ENCODE assay signal across 16 cellular contexts in genomic region chr2:231743376-231744116, GRCh38. TPM values are rescaled to one million over a fixed set of nuclear protein-coding genes. Genes with fewer than 3 reads are reported as not detected.
DNase-seq lines count a peak whose midpoint lies in the region; ATAC-seq and TF ChIP-seq lines count a peak whose summit lies in the region.
"Had no signal": no experiment of that assay in that cellular context is flagged by ENCODE, and none has a peak within 500 bp of the region (broad histone marks: within the 10 kb centered on the region; RNA-seq: fewer than 3 reads in every experiment).

No MANE protein-coding gene starts in this region.

- H4K20me1 ChIP-seq in osteoblast (ENCODE audit: insufficient read depth, low read length), result no peaks in the 10 kb centered on the region

- H3K36me3 ChIP-seq in cardiac muscle cell, result no peaks in the 10 kb centered on the region
- no peaks in the 10 kb centered on the region for H3K36me3 ChIP-seq in endodermal cell (ENCODE audit: control insufficient read depth, insufficient read depth, low read length)
- no peaks in the 10 kb centered on the region for H3K36me3 ChIP-seq in osteoblast (ENCODE audit: insufficient read depth, low read length)
- H3K36me3 ChIP-seq in testis (ENCODE audit: low read depth, missing control alignments), result no peaks in the 10 kb centered on the region

- H3K27me3 Mint-ChIP-seq in endodermal cell (ENCODE audit: insufficient read depth), result no peaks in the 10 kb centered on the region

- DNase-seq in cardiac muscle cell (ENCODE audit: low read depth in 1 of 2, low spot score in 1 of 2), result no peak
- DNase-seq in left ventricle myocardium superior, result no peak
- peak; percentile 2 for DNase-seq in endodermal cell
- peak; percentile 23 for DNase-seq in medulla oblongata (ENCODE audit: extremely low spot score)
- DNase-seq in osteoblast (ENCODE audit: insufficient read length, low spot score, missing footprints), result peak; percentile 61
- no peak for DNase-seq in NCI-H1092 treated with DMSO at 0.1 percent for 48 hours (lab: John Stamatoyannopoulos, UW)
- DNase-seq in testis, result no peak
- DNase-seq: Caco-2; CD8-positive, alpha-beta T cell; DMS53; GM23248; H7 had no signal

- no peak overlapping the region for H3K9ac ChIP-seq in endodermal cell (ENCODE audit: extremely low read depth, low read length, poor library complexity, severe bottlenecking)
- H3K9ac ChIP-seq: GM23248 had no signal

- H3K4me3 Mint-ChIP-seq in endodermal cell, result no peak overlapping the region
- H3K4me3 Mint-ChIP-seq: CD14-positive monocyte; CD8-positive, alpha-beta T cell had no signal

- H3K36me3 Mint-ChIP-seq in endodermal cell (ENCODE audit: low read depth), result peaks cover 5% of the 10 kb centered on the region

- H3K4me1 ChIP-seq in cardiac muscle cell (ENCODE audit: low read depth) (peaks cover 15% of the 10 kb centered on the region), endodermal cell (ENCODE audit: control insufficient read depth, insufficient read depth, low read length) (no peaks in the 10 kb centered on the region), osteoblast (ENCODE audit: insufficient read depth, low read length) (peaks cover 3% of the 10 kb centered on the region), testis (no peaks in the 10 kb centered on the region)
- H3K4me1 ChIP-seq: Caco-2 had no signal

- H3K27me3 ChIP-seq in cardiac muscle cell (no peaks in the 10 kb centered on the region), endodermal cell (ENCODE audit: control insufficient read depth, insufficient read depth, low read length, poor library complexity, severe bottlenecking) (no peaks in the 10 kb centered on the region), osteoblast (ENCODE audit: insufficient read depth, low read length) (no peaks in the 10 kb centered on the region), testis (no peaks in the 10 kb centered on the region)

- TF ChIP-seq CTCF in cardiac muscle cell (IDR thresholded peaks at IDR 0.05; ENCODE audit: low read depth, low read length), result no peak
- no peak for TF ChIP-seq CTCF in endodermal cell (conservative IDR thresholded peaks at IDR 0.05)
- no peak for TF ChIP-seq CTCF in osteoblast (IDR thresholded peaks at IDR 0.05; ENCODE audit: extremely low read depth, low read depth, low read length)
- TF ChIP-seq CTCF in testis (IDR thresholded peaks at IDR 0.05), result no peak

- WGBS in endodermal cell (ENCODE audit: insufficient coverage in 1 of 2, insufficient read length in 1 of 2), 2 experiments, result 91 to 95% methylated on average over 5 to 9 of the region's 9 CpGs
- 55 to 75% methylated on average over 9 of the region's 9 CpGs for WGBS in testis, 2 donors

- peak overlapping the region; percentile 32 for H3K4me2 ChIP-seq in osteoblast (ENCODE audit: insufficient read depth, low read length)

- intact Hi-C loops in left ventricle myocardium superior (cut with micrococcal nuclease), result no loop called here
- intact Hi-C loops in testis (cut with DNase I; ENCODE audit: low total_unique reads), result no loop called here

- no peak overlapping the region for H3K27ac Mint-ChIP-seq in endodermal cell
- H3K27ac Mint-ChIP-seq: CD14-positive monocyte; CD8-positive, alpha-beta T cell had no signal

- peak overlapping the region; percentile 51 for H3K27ac ChIP-seq in cardiac muscle cell
- H3K27ac ChIP-seq in endodermal cell (ENCODE audit: low read depth, low read length), result peak overlapping the region; percentile 70
- no peak overlapping the region for H3K27ac ChIP-seq in osteoblast (ENCODE audit: low read depth, low read length)
- H3K27ac ChIP-seq in testis, result no peak overlapping the region
- H3K27ac ChIP-seq: 22Rv1, GM23248, HL-60 had no signal

- no peaks in the 10 kb centered on the region for H3K79me2 ChIP-seq in osteoblast (ENCODE audit: insufficient read depth, low read length)

- peaks cover 9% of the 10 kb centered on the region for H3K4me1 Mint-ChIP-seq in endodermal cell
- H3K4me1 Mint-ChIP-seq: CD14-positive monocyte had no signal

- no peaks in the 10 kb centered on the region for H3K9me3 ChIP-seq in cardiac muscle cell (ENCODE audit: low read depth)
- no peaks in the 10 kb centered on the region for H3K9me3 ChIP-seq in endodermal cell (ENCODE audit: control insufficient read depth, low read length)
- H3K9me3 ChIP-seq in osteoblast (ENCODE audit: low read depth, low read length), result no peaks in the 10 kb centered on the region
- H3K9me3 ChIP-seq in testis, result no peaks in the 10 kb centered on the region
- H3K9me3 ChIP-seq: Caco-2 had no signal

- peak overlapping the region; percentile 72 for H2AFZ ChIP-seq in osteoblast (ENCODE audit: low read length)
- H2AFZ ChIP-seq: GM23248 had no signal

- no peak for ATAC-seq in left ventricle myocardium superior
- ATAC-seq in HG02840 (IDR thresholded peaks at IDR 0.05; ENCODE audit: low FRiP score, unreplicated experiment), result no peak
- ATAC-seq: CD8-positive, alpha-beta T cell had no signal

- H3K9me3 Mint-ChIP-seq in endodermal cell, result no peaks in the 10 kb centered on the region
- H3K9me3 Mint-ChIP-seq: CD14-positive monocyte; CD8-positive, alpha-beta T cell had no signal

- H3K4me3 ChIP-seq in cardiac muscle cell (no peak overlapping the region), endodermal cell (ENCODE audit: low read length) (no peak overlapping the region), osteoblast (ENCODE audit: insufficient read depth, low read length) (no peak overlapping the region), testis (no peak overlapping the region)
- H3K4me3 ChIP-seq: GM23248 had no signal

- no peak for TF ChIP-seq POLR2A in testis (IDR thresholded peaks at IDR 0.05)

RNA-seq across cellular contexts. Expression of gene PTMA, which starts 35.2 kb away (rescaled TPM):
- total RNA-seq in cardiac muscle cell, result 638 and 737 TPM in 2 replicates
- 750 and 774 TPM in 2 replicates for polyA plus RNA-seq in cardiac muscle cell
- 207 TPM for total RNA-seq in left ventricle myocardium superior
- total RNA-seq in endodermal cell, result 1,000 to 10,000 TPM; 1,233 to 1,450 TPM
- 1,679 TPM for polyA plus RNA-seq in endodermal cell (2013, experiment 1 of 2)
- 1,712 TPM for polyA plus RNA-seq in endodermal cell (2013, experiment 2 of 2)
- total RNA-seq in osteoblast, result 459 and 545 TPM in 2 replicates
- total RNA-seq in testis, result 100 to 1,000 TPM; 278 to 311 TPM
- polyA plus RNA-seq in testis (ENCODE audit: insufficient read depth, low read depth, low replicate concordance), result 583 TPM

RNA-seq across cellular contexts. Expression of gene PDE6D, which starts 37.5 kb away (rescaled TPM):
- total RNA-seq in cardiac muscle cell (47.3 and 59.4 TPM in 2 replicates), left ventricle myocardium superior (16.1 TPM), endodermal cell (10 to 100 TPM; 24.7 to 25.5 TPM), osteoblast (19.2 and 21.5 TPM in 2 replicates), testis (10 to 100 TPM; 39.9 to 66.5 TPM)
- polyA plus RNA-seq in cardiac muscle cell (53.5 and 64.8 TPM in 2 replicates), testis (ENCODE audit: insufficient read depth, low read depth, low replicate concordance) (102 TPM)
- 41.2 TPM for polyA plus RNA-seq in endodermal cell (2013, experiment 1 of 2)
- 39.2 TPM for polyA plus RNA-seq in endodermal cell (2013, experiment 2 of 2)

RNA-seq across cellular contexts. Expression of gene COPS7B, which starts 42.7 kb away (rescaled TPM):
- total RNA-seq in cardiac muscle cell (29.7 and 44.5 TPM in 2 replicates), left ventricle myocardium superior (19.9 TPM), endodermal cell (10 to 100 TPM; 55.0 to 67.1 TPM), osteoblast (19.5 and 19.7 TPM in 2 replicates), testis (10 to 100 TPM; 68.8 to 71.2 TPM)
- polyA plus RNA-seq in cardiac muscle cell (57.6 and 68.0 TPM in 2 replicates), testis (ENCODE audit: insufficient read depth, low read depth, low replicate concordance) (84.8 TPM)
- 69.5 TPM for polyA plus RNA-seq in endodermal cell (2013, experiment 1 of 2)
- 60.9 TPM for polyA plus RNA-seq in endodermal cell (2013, experiment 2 of 2)

Comparison
In these comparisons a context has a peak if more than half of its experiments do, and no peak if none do; other contexts are left out.
1. DNase-seq: peak in endodermal cell (single experiment), medulla oblongata (single experiment) and osteoblast (single experiment); none in cardiac muscle cell (0 of 2), left ventricle myocardium superior (single experiment), NCI-H1092 treated with DMSO at 0.1 percent for 48 hours (single experiment) and testis (single experiment).
2. H3K27ac ChIP-seq: peak in cardiac muscle cell (single experiment) and endodermal cell (single experiment); none in osteoblast (single experiment) and testis (0 of 2).